In genomic region chr10:81978238-81978637, GRCh38 we compare ENCODE assay signal across 15 cellular contexts.
DNase-seq lines count a peak whose midpoint lies in the region; ATAC-seq, FAIRE-seq and TF ChIP-seq lines count a peak whose summit lies in the region.
"Had no signal": no experiment of that assay in that cellular context is flagged by ENCODE, and none has a peak within 500 bp of the region (broad histone marks: within the 10 kb centered on the region; RNA-seq: fewer than 3 reads in every experiment).

No MANE protein-coding gene starts in this region.

- no peak for TF ChIP-seq CTCF in HepG2 (CRISPR knock-in tag; IDR thresholded peaks at IDR 0.05)
- TF ChIP-seq CTCF in right lobe of liver (IDR thresholded peaks at IDR 0.05), result no peak
- TF ChIP-seq CTCF in SK-N-SH (IDR thresholded peaks at IDR 0.05), result no peak

- H3K4me2 ChIP-seq in HepG2 (ENCODE audit: low read depth, low read length) (no peak overlapping the region), SK-N-SH (no peak overlapping the region)

- CTCF ChIA-PET in HepG2 (lab: Yijun Ruan, JAX; ENCODE audit: low intra/inter-chr PET ratio, low total read pairs), result no interaction called here
- CTCF ChIA-PET in SK-N-SH (lab: Yijun Ruan, JAX), result no interaction called here

- H3K27me3 ChIP-seq in HepG2 (ENCODE audit: control insufficient read depth in 1 of 2, insufficient read depth in 2 of 2, low read length in 2 of 2) (no peaks in the 10 kb centered on the region), right lobe of liver (no peaks in the 10 kb centered on the region), SK-N-SH (ENCODE audit: insufficient read depth) (no peaks in the 10 kb centered on the region), MG63 (no peaks in the 10 kb centered on the region)
- H3K27me3 ChIP-seq: transverse colon had no signal

- no peak overlapping the region for H3K4me3 ChIP-seq in HepG2 (replicated peaks in 1 of 3; ENCODE audit: insufficient read depth in 1 of 3, low read depth in 2 of 3, low read length in 3 of 3)
- no peak overlapping the region for H3K4me3 ChIP-seq in right lobe of liver
- H3K4me3 ChIP-seq in SK-N-SH (ENCODE audit: low read depth in 2 of 2, low read length in 1 of 2), result no peak overlapping the region
- no peak overlapping the region for H3K4me3 ChIP-seq in MG63
- H3K4me3 ChIP-seq: skin epidermis, transverse colon had no signal

- in situ Hi-C loops in HepG2 (cut with HindIII; ENCODE audit: extremely low pct_ligation_motif_present, low pct_unique_long_range_greater_than_20kb), result no loop called here

- H3K79me2 ChIP-seq in HepG2 (ENCODE audit: insufficient read depth, low read length) (no peaks in the 10 kb centered on the region), SK-N-SH (ENCODE audit: insufficient read depth) (no peaks in the 10 kb centered on the region)

- POLR2A ChIA-PET in HepG2 (lab: Yijun Ruan, JAX), result no interaction called here
- POLR2A ChIA-PET in SK-N-SH (lab: Yijun Ruan, JAX), result no interaction called here

- H3K4me1 ChIP-seq in HepG2 (ENCODE audit: insufficient read depth, low read length) (no peaks in the 10 kb centered on the region), right lobe of liver (no peaks in the 10 kb centered on the region), SK-N-SH (ENCODE audit: control insufficient read depth in 1 of 2, insufficient read depth in 2 of 2, low read depth in 1 of 2, low read length in 1 of 2) (no peaks in the 10 kb centered on the region; a peak in 1 of 4 replicates)
- H3K4me1 ChIP-seq: transverse colon had no signal

- FAIRE-seq in HepG2 (lab: Jason Lieb, UNC), result no peak
- FAIRE-seq: islet of Langerhans had no signal

- TF ChIP-seq POLR2A in HepG2 (IDR thresholded peaks at IDR 0.05; ENCODE audit: insufficient read depth in 1 of 2, low read depth in 2 of 2, low read length in 2 of 2) (no peak), right lobe of liver (IDR thresholded peaks at IDR 0.05) (no peak)

- TF ChIP-seq EP300 in HepG2 (IDR thresholded peaks at IDR 0.05; ENCODE audit: low read depth in 2 of 2, low read length in 2 of 2), result no peak
- no peak for TF ChIP-seq EP300 in HepG2 (CRISPR knock-in tag; IDR thresholded peaks at IDR 0.05; ENCODE audit: borderline replicate concordance)
- no peak for TF ChIP-seq EP300 in SK-N-SH (IDR thresholded peaks at IDR 0.05; ENCODE audit: borderline replicate concordance in 1 of 2, low read depth in 1 of 2, low read length in 1 of 2)

- no peaks in the 10 kb centered on the region for H3K4me1 Mint-ChIP-seq in natural killer cell treated with Interleukin-12 subunit alpha and Interleukin-12 subunit beta and Interleukin-15 and Interleukin-18, amount 100 ng/mL, for 72 hours (ENCODE audit: low read depth in 2 of 2)
- H3K4me1 Mint-ChIP-seq: brain had no signal

- H3K27me3 Mint-ChIP-seq in natural killer cell treated with Interleukin-12 subunit alpha and Interleukin-12 subunit beta and Interleukin-15 and Interleukin-18, amount 100 ng/mL, for 72 hours, result no peaks in the 10 kb centered on the region
- H3K27me3 Mint-ChIP-seq: brain had no signal

- no TSS peak for BruUV-seq in HepG2 (replicated peaks; lab: Mats Ljungman, UMichigan)

- no peak overlapping the region for H3K4me3 Mint-ChIP-seq in natural killer cell treated with Interleukin-12 subunit alpha and Interleukin-12 subunit beta and Interleukin-15 and Interleukin-18, amount 100 ng/mL, for 72 hours
- H3K4me3 Mint-ChIP-seq: brain had no signal

- peaks cover 13% of the 10 kb centered on the region for H3K9me3 Mint-ChIP-seq in natural killer cell treated with Interleukin-12 subunit alpha and Interleukin-12 subunit beta and Interleukin-15 and Interleukin-18, amount 100 ng/mL, for 72 hours

- H2AFZ ChIP-seq in HepG2 (ENCODE audit: low read length) (no peak overlapping the region), SK-N-SH (ENCODE audit: low read depth) (no peak overlapping the region)

- no peaks in the 10 kb centered on the region for H4K20me1 ChIP-seq in HepG2 (ENCODE audit: insufficient read depth, low read length)
- H4K20me1 ChIP-seq in SK-N-SH (ENCODE audit: insufficient read depth), result no peaks in the 10 kb centered on the region

- DNase-seq in HepG2 (ENCODE audit: low spot score) (peak; percentile 0), right lobe of liver (no peak), SK-N-SH (no peak), fibroblast of peridontal ligament (ENCODE audit: extremely low read depth) (peak; percentile 4), MG63 (no peak)
- no peak for DNase-seq in natural killer cell treated with Interleukin-12 subunit alpha and Interleukin-12 subunit beta and Interleukin-15 and Interleukin-18, amount 100 ng/mL, for 72 hours (ENCODE audit: low spot score)
- no peak for DNase-seq in activated CD4-positive, alpha-beta T cell treated with anti-CD3 and anti-CD28 coated beads, Interleukin-2, amount 50 U/mL, for 4 hours
- DNase-seq: activated CD4-positive, CD25-positive, alpha-beta regulatory T cell treated with anti-CD3 and anti-CD28 coated beads, Interleukin-2, amount 50 U/mL, for 72 hours; activated T-cell treated with anti-CD3 and anti-CD28 coated beads, Interleukin-2, amount 50 U/mL, for 48 hours; GDM1; transverse colon had no signal

- no peaks in the 10 kb centered on the region for H3K36me3 ChIP-seq in HepG2 (replicated peaks in 1 of 2; ENCODE audit: control insufficient read depth in 1 of 2, insufficient read depth in 2 of 2, low read length in 2 of 2)
- no peaks in the 10 kb centered on the region for H3K36me3 ChIP-seq in right lobe of liver
- no peaks in the 10 kb centered on the region for H3K36me3 ChIP-seq in SK-N-SH (replicated peaks in 1 of 2; ENCODE audit: control insufficient read depth in 1 of 2, insufficient read depth in 2 of 2, low read length in 1 of 2)
- H3K36me3 ChIP-seq in MG63, result no peaks in the 10 kb centered on the region
- H3K36me3 ChIP-seq: transverse colon had no signal

- H3K36me3 Mint-ChIP-seq in natural killer cell treated with Interleukin-12 subunit alpha and Interleukin-12 subunit beta and Interleukin-15 and Interleukin-18, amount 100 ng/mL, for 72 hours, result no peaks in the 10 kb centered on the region

- H3K27ac ChIP-seq in HepG2 (ENCODE audit: extremely low read length, insufficient read depth, low read length) (no peak overlapping the region), right lobe of liver (no peak overlapping the region), SK-N-SH (ENCODE audit: low read depth in 2 of 2, low read length in 1 of 2) (no peak overlapping the region)
- H3K27ac ChIP-seq: skin epidermis, transverse colon had no signal

- no peaks in the 10 kb centered on the region for H3F3A ChIP-seq in SK-N-SH (replicated peaks; ENCODE audit: insufficient read depth)

- no peaks in the 10 kb centered on the region for H3K9me2 ChIP-seq in SK-N-SH

- no peak overlapping the region for H3K9ac ChIP-seq in HepG2 (ENCODE audit: insufficient read depth, low read depth, low read length)
- no peak overlapping the region for H3K9ac ChIP-seq in SK-N-SH

- TF ChIP-seq RAD21 in HepG2 (CRISPR knock-in tag; IDR thresholded peaks at IDR 0.05), result no peak
- TF ChIP-seq RAD21 in SK-N-SH (IDR thresholded peaks at IDR 0.05; ENCODE audit: low read length), result no peak

- intact Hi-C loops in HepG2 (cut with micrococcal nuclease; ENCODE audit: unreplicated experiment), result no loop called here
- intact Hi-C loops in right lobe of liver (cut with DNase I), result no loop called here

- H3K9me3 ChIP-seq in HepG2 (ENCODE audit: low read length), result peaks cover 92% of the 10 kb centered on the region
- no peaks in the 10 kb centered on the region for H3K9me3 ChIP-seq in right lobe of liver
- H3K9me3 ChIP-seq in SK-N-SH, result no peaks in the 10 kb centered on the region
- no peaks in the 10 kb centered on the region for H3K9me3 ChIP-seq in MG63

- 11% methylated on average over 2 of the region's 2 CpGs for WGBS in HepG2 (ENCODE audit: low lambda C conversion rate)
- 50% methylated on average over 2 of the region's 2 CpGs for WGBS in right lobe of liver (ENCODE audit: insufficient coverage, low coverage, low lambda C conversion rate, missing lambda C conversion rate)
- 22% methylated on average over 2 of the region's 2 CpGs for WGBS in SK-N-SH (ENCODE audit: low lambda C conversion rate)

- ATAC-seq in HepG2 (no peak), right lobe of liver (no peak), HG03520 (IDR thresholded peaks at IDR 0.05; ENCODE audit: unreplicated experiment) (no peak)
- no peak for ATAC-seq in natural killer cell treated with Interleukin-12 subunit alpha and Interleukin-12 subunit beta and Interleukin-15 and Interleukin-18, amount 100 ng/mL, for 72 hours

- no peak overlapping the region for H3K27ac Mint-ChIP-seq in natural killer cell treated with Interleukin-12 subunit alpha and Interleukin-12 subunit beta and Interleukin-15 and Interleukin-18, amount 100 ng/mL, for 72 hours
- H3K27ac Mint-ChIP-seq: brain had no signal

TF ChIP-seq in HepG2, 621 proteins besides CTCF, POLR2A, EP300 and RAD21 (continues in another document):
- TF ChIP-seq MIER2 (CRISPR knock-in tag; IDR thresholded peaks at IDR 0.05), result peak; percentile 87

TF ChIP-seq in SK-N-SH, 30 proteins besides CTCF, POLR2A, EP300 and RAD21:
- TF ChIP-seq ELF1 (IDR thresholded peaks at IDR 0.05) (no peak), REST (IDR thresholded peaks at IDR 0.05; ENCODE audit: low read depth, low read length) (peak; percentile 85)

Comparison
In these comparisons a context has a peak if more than half of its experiments do, and no peak if none do; other contexts are left out.
1. DNase-seq: peak in HepG2 (single experiment) and fibroblast of peridontal ligament (single experiment); none in right lobe of liver (0 of 3), SK-N-SH (single experiment), natural killer cell treated with Interleukin-12 subunit alpha and Interleukin-12 subunit beta and Interleukin-15 and Interleukin-18, amount 100 ng/mL, for 72 hours (single experiment), activated CD4-positive, alpha-beta T cell treated with anti-CD3 and anti-CD28 coated beads, Interleukin-2, amount 50 U/mL, for 4 hours (0 of 2) and MG63 (single experiment).
2. Of the 25 proteins assayed by ChIP-seq in both HepG2 and SK-N-SH: peak only in HepG2: none; only in SK-N-SH: none; in both: REST; in neither: 24.